19 cellular contexts compared by ENCODE assay signal in genomic region chr1:164670026-164670425, GRCh38.
"Had no signal": no experiment of that assay in that cellular context is flagged by ENCODE, and none has a peak within 500 bp of the region (broad histone marks: within the 10 kb centered on the region; RNA-seq: fewer than 3 reads in every experiment).

No MANE protein-coding gene starts in this region.

- H3K27me3 ChIP-seq: hepatocyte, ovary, right lobe of liver, upper lobe of right lung had no signal

- H3K36me3 ChIP-seq: ovary, right lobe of liver, upper lobe of right lung had no signal

- H2AFZ ChIP-seq: hepatocyte had no signal

- H3K9me2 ChIP-seq: SK-N-SH had no signal

- H3K9ac ChIP-seq: SK-N-SH had no signal

- H3K4me3 ChIP-seq: hepatocyte, lung, ovary, right lobe of liver, smooth muscle cell, upper lobe of right lung had no signal

- H3K27ac ChIP-seq: hepatocyte, ovary, right lobe of liver, upper lobe of right lung had no signal

- H3K4me2 ChIP-seq: hepatocyte, SK-N-SH, smooth muscle cell had no signal

- ATAC-seq: activated CD8-positive, alpha-beta memory T cell treated with anti-CD3 and anti-CD28 coated beads, Interleukin-2, amount 10 ng/mL, durations not matched to agents 7 days and 5 days; right lobe of liver; stimulated activated naive CD8-positive, alpha-beta T cell treated with anti-CD3 and anti-CD28 coated beads, Interleukin-15, amount 100 ng/mL, for 72 hours; upper lobe of right lung had no signal

- DNase-seq: activated CD4-positive, alpha-beta memory T cell treated with anti-CD3 and anti-CD28 coated beads, Interleukin-2, amount 10 ng/mL, durations not matched to agents 7 days and 5 days; activated CD4-positive, alpha-beta T cell treated with anti-CD3 and anti-CD28 coated beads for 48 hours; activated CD4-positive, CD25-positive, alpha-beta regulatory T cell; activated CD8-positive, alpha-beta memory T cell treated with anti-CD3 and anti-CD28 coated beads, Interleukin-2, amount 10 ng/mL, durations not matched to agents 7 days and 5 days; activated naive CD4-positive, alpha-beta T cell; activated naive CD8-positive, alpha-beta T cell treated with anti-CD3 and anti-CD28 coated beads for 36 hours; amniotic stem cell; cortex of kidney; erythroblast; midbrain; ovary; right lobe of liver; SK-N-SH; stimulated activated CD4-positive, alpha-beta T cell treated with anti-CD3 and anti-CD28 coated beads, Interleukin-4, amount 100 ng/mL, for 1 hour; stimulated activated naive CD8-positive, alpha-beta T cell treated with anti-CD3 and anti-CD28 coated beads, Interleukin-15, amount 100 ng/mL, for 72 hours; upper lobe of right lung had no signal

- H3K9me3 ChIP-seq: ovary, right lobe of liver, SK-N-SH, upper lobe of right lung had no signal
